Comparison of ENCODE assay signal across 2 cellular contexts in genomic region chr21:43866659-43867331, GRCh38.
TF ChIP-seq lines count a peak whose summit lies in the region.

No MANE protein-coding gene starts in this region.

TF ChIP-seq in A549, 52 proteins besides CTCF, POLR2A, EP300 and RAD21:
- TF ChIP-seq E2F6 (IDR thresholded peaks at IDR 0.05; ENCODE audit: borderline replicate concordance, low read depth) (no peak), CBX2 (IDR thresholded peaks at IDR 0.05; ENCODE audit: borderline replicate concordance, low read depth) (no peak), CEBPB (IDR thresholded peaks at IDR 0.05) (no peak), POLR2AphosphoS2 (conservative IDR thresholded peaks at IDR 0.05; ENCODE audit: low read length) (no peak), ZC3H11A (IDR thresholded peaks at IDR 0.05) (no peak), REST (IDR thresholded peaks at IDR 0.05) (no peak), RARB (CRISPR knock-in tag; IDR thresholded peaks at IDR 0.05) (no peak), GATA3 (IDR thresholded peaks at IDR 0.05; ENCODE audit: borderline replicate concordance) (no peak), EHF (CRISPR knock-in tag; IDR thresholded peaks at IDR 0.05) (no peak), SREBF2 (IDR thresholded peaks at IDR 0.05) (no peak), MAZ (IDR thresholded peaks at IDR 0.05; ENCODE audit: borderline replicate concordance, low read depth, low read length) (no peak), TP53 (CRISPR knock-in tag; IDR thresholded peaks at IDR 0.05) (no peak), TFCP2L1 (CRISPR knock-in tag; IDR thresholded peaks at IDR 0.05) (no peak), RFX5 (IDR thresholded peaks at IDR 0.05) (no peak), EHMT2 (IDR thresholded peaks at IDR 0.05; ENCODE audit: low read depth) (no peak), NPAS2 (CRISPR knock-in tag; IDR thresholded peaks at IDR 0.05; ENCODE audit: borderline replicate concordance) (no peak), CHD2 (IDR thresholded peaks at IDR 0.05; ENCODE audit: low read length, partially characterized antibody) (no peak)

TF ChIP-seq in H1, 55 proteins besides CTCF, POLR2A, EP300 and RAD21:
- TF ChIP-seq SAP30 (IDR thresholded peaks at IDR 0.05; ENCODE audit: insufficient read depth, insufficient replicate concordance, low read length) (no peak), USF2 (IDR thresholded peaks at IDR 0.05; ENCODE audit: low read length) (peak; percentile 39; the same call in 1 of the 2 replicates)
TF ChIP-seq in H1: peak in this region for 1.
